In the genomic region with DNA sequence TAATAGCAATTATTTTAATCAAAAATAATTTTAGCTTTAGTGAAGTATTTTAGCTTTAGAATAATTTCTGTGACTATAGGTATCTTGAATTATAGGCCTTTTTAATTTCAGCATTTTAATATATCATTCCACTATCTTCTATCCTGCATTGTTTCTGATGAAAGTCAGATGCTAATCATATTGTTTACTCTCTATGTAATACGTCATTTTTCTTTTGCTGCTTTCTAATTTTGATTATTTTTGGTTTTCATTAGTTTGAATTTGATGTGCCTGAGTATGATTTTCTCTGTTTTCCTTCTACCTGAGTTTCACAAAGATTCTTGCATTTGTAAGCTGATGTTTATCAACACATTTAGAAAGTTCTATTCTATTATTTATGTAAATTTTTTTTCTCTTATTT, we compare ENCODE assay signal across 26 cellular contexts.
"Had no signal": no experiment of that assay in that cellular context is flagged by ENCODE, and none has a peak within 500 bp of the region (broad histone marks: within the 10 kb centered on the region; RNA-seq: fewer than 3 reads in every experiment).

No MANE protein-coding gene starts in this region.

- H3K4me3 ChIP-seq: colonic mucosa, esophagus squamous epithelium, gastrocnemius medialis, heart right ventricle, left lung, lower lobe of right lung, mucosa of descending colon had no signal

- ATAC-seq: effector memory CD8-positive, alpha-beta T cell; esophagus mucosa; gastrocnemius medialis; heart right ventricle; left lung; left ventricle myocardium superior; lower lobe of right lung; mucosa of descending colon had no signal

- H3K36me3 ChIP-seq: colonic mucosa, esophagus squamous epithelium, gastrocnemius medialis, heart right ventricle, left lung, lower lobe of right lung had no signal

- H3K9me3 ChIP-seq: colonic mucosa, gastrocnemius medialis, lower lobe of right lung, mucosa of descending colon had no signal

- H3K4me1 ChIP-seq: colonic mucosa, esophagus squamous epithelium, gastrocnemius medialis, heart right ventricle, left lung, lower lobe of right lung had no signal

- DNase-seq: colonic mucosa; cortex of kidney; effector CD8-positive, alpha-beta T cell; effector memory CD8-positive, alpha-beta T cell; endodermal cell; erythroblast; esophagus squamous epithelium; foreskin fibroblast; foreskin melanocyte; gastrocnemius medialis; glutamatergic neuron; head of caudate nucleus; heart right ventricle; hippocampal formation; immature natural killer cell; islet precursor cell; kidney; kidney glomerular epithelial cell; left lung; left ventricle myocardium superior; lower lobe of right lung; mesenchymal stem cell; mucosa of descending colon; naive B cell had no signal

- H3K27me3 ChIP-seq: colonic mucosa, esophagus squamous epithelium, gastrocnemius medialis, heart right ventricle, left lung had no signal

- H3K27ac ChIP-seq: colonic mucosa, epithelial cell of prostate, esophagus squamous epithelium, gastrocnemius medialis, heart right ventricle, left lung, lower lobe of right lung had no signal
